8 cellular contexts compared by ENCODE assay signal in genomic region chr19:38862321-38863059, GRCh38. TPM values are rescaled to one million over a fixed set of nuclear protein-coding genes. Genes with fewer than 3 reads are reported as not detected.
DNase-seq lines count a peak whose midpoint lies in the region; ATAC-seq lines count a peak whose summit lies in the region.

No MANE protein-coding gene starts in this region.

- no peaks in the 10 kb centered on the region for H3K36me3 ChIP-seq in BLaER1 treated with 17β-estradiol and CSF1 and Interleukin-3, amounts not matched to agents 10 nM and 100 nM

- peak overlapping the region in 5 of 11 experiments; percentile 7 to 42 (median 31); a peak in 8 of 22 replicates for H3K27ac ChIP-seq in BLaER1 treated with 17β-estradiol and CSF1 and Interleukin-3, amounts not matched to agents 10 nM and 100 nM

- DNase-seq in NCI-H128 (lab: John Stamatoyannopoulos, UW; ENCODE audit: unreplicated experiment) (peak; percentile 47), SK-N-DZ (ENCODE audit: low spot score) (peak; percentile 97), lung microvascular endothelial cell (ENCODE audit: low read depth in 2 of 2) (peak; percentile 91 to 93), amygdala (lab: John Stamatoyannopoulos, UW) (no peak), SW 1271 (lab: John Stamatoyannopoulos, UW) (no peak)
- DNase-seq in activated CD4-positive, CD25-positive, alpha-beta regulatory T cell treated with anti-CD3 and anti-CD28 coated beads, Interleukin-2, amount 50 U/mL, for 72 hours, result no peak

- no peak overlapping the region for H3K4me3 ChIP-seq in BLaER1 treated with 17β-estradiol and CSF1 and Interleukin-3, amounts not matched to agents 10 nM and 100 nM

- H3K9me3 ChIP-seq in BLaER1 treated with 17β-estradiol and CSF1 and Interleukin-3, amounts not matched to agents 10 nM and 100 nM (replicated peaks in 1 of 11), result no peaks in the 10 kb centered on the region

- no peaks in the 10 kb centered on the region for H3K27me3 ChIP-seq in BLaER1 treated with 17β-estradiol and CSF1 and Interleukin-3, amounts not matched to agents 10 nM and 100 nM

- H3K9ac ChIP-seq in BLaER1 treated with 17β-estradiol and CSF1 and Interleukin-3, amounts not matched to agents 10 nM and 100 nM, result peak overlapping the region in 1 of 11 experiments; percentile 7; a peak in 1 of 22 replicates

- peak overlapping the region; percentile 36 to 87 (median 61) for H3K4me2 ChIP-seq in BLaER1 treated with 17β-estradiol and CSF1 and Interleukin-3, amounts not matched to agents 10 nM and 100 nM

- ATAC-seq in GM18909 (IDR thresholded peaks at IDR 0.05; ENCODE audit: poor library complexity, unreplicated experiment), result no peak

- peaks cover 87 to 95% (median 93%) of the 10 kb centered on the region in 10 experiments for H3K4me1 ChIP-seq in BLaER1 treated with 17β-estradiol and CSF1 and Interleukin-3, amounts not matched to agents 10 nM and 100 nM

- H4K20me1 ChIP-seq in BLaER1 treated with 17β-estradiol and CSF1 and Interleukin-3, amounts not matched to agents 10 nM and 100 nM, result no peaks in the 10 kb centered on the region; a peak in 1 of 22 replicates

RNA-seq across cellular contexts. Expression of gene HNRNPL, which starts 12.7 kb away (rescaled TPM):
- 252 and 301 TPM in 2 replicates for polyA plus RNA-seq in SK-N-DZ (2014; cell fraction: cytosol; rRNA removed)
- polyA plus RNA-seq in SK-N-DZ (2014; cell fraction: nucleus; rRNA removed), result 265 and 301 TPM in 2 replicates
- total RNA-seq in lung microvascular endothelial cell, result 204 and 211 TPM in 2 replicates

RNA-seq across cellular contexts. Expression of gene RINL, which starts 15.6 kb away (rescaled TPM):
- 4.5 and 5.5 TPM in 2 replicates for polyA plus RNA-seq in SK-N-DZ (2014; cell fraction: cytosol; rRNA removed)
- 3.8 and 5.1 TPM in 2 replicates for polyA plus RNA-seq in SK-N-DZ (2014; cell fraction: nucleus; rRNA removed)
- total RNA-seq in lung microvascular endothelial cell, result 6.1 and 11.7 TPM in 2 replicates

RNA-seq across cellular contexts. Expression of gene ECH1, which starts 30.9 kb away (rescaled TPM):
- 41.5 and 44.5 TPM in 2 replicates for polyA plus RNA-seq in SK-N-DZ (2014; cell fraction: cytosol; rRNA removed)
- 25.2 and 62.0 TPM in 2 replicates for polyA plus RNA-seq in SK-N-DZ (2014; cell fraction: nucleus; rRNA removed)
- 49.0 and 49.7 TPM in 2 replicates for total RNA-seq in lung microvascular endothelial cell

RNA-seq across cellular contexts. Expression of gene SIRT2, which starts 36.9 kb away (rescaled TPM):
- polyA plus RNA-seq in SK-N-DZ (2014; cell fraction: cytosol; rRNA removed), result 34.3 and 37.5 TPM in 2 replicates
- 35.9 and 43.8 TPM in 2 replicates for polyA plus RNA-seq in SK-N-DZ (2014; cell fraction: nucleus; rRNA removed)
- total RNA-seq in lung microvascular endothelial cell, result 63.2 and 105 TPM in 2 replicates

RNA-seq across cellular contexts. Expression of gene NFKBIB, which starts 37.3 kb away (rescaled TPM):
- polyA plus RNA-seq in SK-N-DZ (2014; cell fraction: cytosol; rRNA removed), result 16.9 and 31.9 TPM in 2 replicates
- 9.1 and 12.6 TPM in 2 replicates for polyA plus RNA-seq in SK-N-DZ (2014; cell fraction: nucleus; rRNA removed)
- 7.6 and 11.3 TPM in 2 replicates for total RNA-seq in lung microvascular endothelial cell

Comparison
In these comparisons a context has a peak if more than half of its experiments do, and no peak if none do; other contexts are left out.
1. DNase-seq: peak in NCI-H128 (single experiment), SK-N-DZ (single experiment) and lung microvascular endothelial cell (2 of 2); none in activated CD4-positive, CD25-positive, alpha-beta regulatory T cell treated with anti-CD3 and anti-CD28 coated beads, Interleukin-2, amount 50 U/mL, for 72 hours (single experiment), amygdala (0 of 56) and SW 1271 (0 of 2).